In genomic region chr16:6113749-6114148, GRCh38 we compare ENCODE assay signal across 29 cellular contexts.
"Had no signal": no experiment of that assay in that cellular context is flagged by ENCODE, and none has a peak within 500 bp of the region (broad histone marks: within the 10 kb centered on the region; RNA-seq: fewer than 3 reads in every experiment).

No MANE protein-coding gene starts in this region.

- DNase-seq: activated B cell treated with CpG ODN at 0.5 μM for 24 hours; activated CD4-positive, alpha-beta memory T cell treated with anti-CD3 and anti-CD28 coated beads for 36 hours; activated CD4-positive, alpha-beta T cell treated with anti-CD3 and anti-CD28 coated beads for 4 hours; activated CD4-positive, alpha-beta T cell treated with anti-CD3 and anti-CD28 coated beads, Interleukin-2, amount 10 ng/mL, durations not matched to agents 24 days and 14 days; activated CD4-positive, alpha-beta T cell treated with anti-CD3 and anti-CD28 coated beads, Interleukin-2, amount 50 U/mL, for 1 hour; activated CD4-positive, alpha-beta T cell treated with anti-CD3 and anti-CD28 coated beads, Interleukin-2, amount 50 U/mL, for 4 hours; activated CD4-positive, CD25-positive, alpha-beta regulatory T cell treated with anti-CD3 and anti-CD28 coated beads, Interleukin-2, amount 50 U/mL, for 72 hours; activated CD8-positive, alpha-beta memory T cell treated with anti-CD3 and anti-CD28 coated beads, Interleukin-2, amount 50 U/mL, for 4 hours; activated CD8-positive, alpha-beta T cell treated with anti-CD3 and anti-CD28 coated beads for 36 hours; activated effector memory CD4-positive, alpha-beta T cell treated with anti-CD3 and anti-CD28 coated beads, Interleukin-2, amount 50 U/mL, for 16 hours; activated gamma-delta T cell treated with Interleukin-2 at 50 U/mL for 16 hours; activated naive CD4-positive, alpha-beta T cell; activated naive CD4-positive, alpha-beta T cell treated with anti-CD3 and anti-CD28 coated beads for 36 hours; activated naive CD8-positive, alpha-beta T cell treated with anti-CD3 and anti-CD28 coated beads, Interleukin-2, amount 10 ng/mL, durations not matched to agents 7 days and 5 days; activated naive CD8-positive, alpha-beta T cell treated with anti-CD3 and anti-CD28 coated beads, Interleukin-2, amount 50 U/mL, for 24 hours; activated T-cell treated with anti-CD3 and anti-CD28 coated beads for 4 hours; activated T-cell treated with anti-CD3 and anti-CD28 coated beads, Interleukin-2, amount 50 U/mL, for 1 hour; activated T-cell treated with anti-CD3 and anti-CD28 coated beads, Interleukin-2, amount 50 U/mL, for 4 hours; activated T-cell treated with anti-CD3 and anti-CD28 coated beads, Interleukin-2, amount 50 U/mL, for 72 hours; amygdala; anterior cingulate cortex; caudate nucleus; cerebellar nuclear complex; T-helper 2 cell; T-helper 9 cell had no signal

- H3K27me3 ChIP-seq: ascending aorta, cardiac muscle cell had no signal

- ATAC-seq: activated CD8-positive, alpha-beta T cell treated with anti-CD3 and anti-CD28 coated beads for 36 hours; activated naive CD8-positive, alpha-beta T cell treated with anti-CD3 and anti-CD28 coated beads, Interleukin-2, amount 50 U/mL, for 24 hours; activated T-cell treated with anti-CD3 and anti-CD28 coated beads, Interleukin-2, amount 50 U/mL, for 4 hours; activated T-cell treated with anti-CD3 and anti-CD28 coated beads, Interleukin-2, amount 50 U/mL, for 72 hours; activated T-helper 17 cell treated with anti-CD3 and anti-CD28 coated beads, Interleukin-2, amount 50 U/mL, for 72 hours had no signal

- H3K36me3 ChIP-seq: ascending aorta, cardiac muscle cell had no signal

- H3K4me1 ChIP-seq: ascending aorta had no signal

- H3K27ac ChIP-seq: ascending aorta, cardiac muscle cell, VCaP had no signal

- H3K9me3 ChIP-seq: ascending aorta had no signal

- H3K4me3 ChIP-seq: ascending aorta, cardiac muscle cell had no signal
